ENCODE assay signal across 8 cellular contexts in the genomic region with DNA sequence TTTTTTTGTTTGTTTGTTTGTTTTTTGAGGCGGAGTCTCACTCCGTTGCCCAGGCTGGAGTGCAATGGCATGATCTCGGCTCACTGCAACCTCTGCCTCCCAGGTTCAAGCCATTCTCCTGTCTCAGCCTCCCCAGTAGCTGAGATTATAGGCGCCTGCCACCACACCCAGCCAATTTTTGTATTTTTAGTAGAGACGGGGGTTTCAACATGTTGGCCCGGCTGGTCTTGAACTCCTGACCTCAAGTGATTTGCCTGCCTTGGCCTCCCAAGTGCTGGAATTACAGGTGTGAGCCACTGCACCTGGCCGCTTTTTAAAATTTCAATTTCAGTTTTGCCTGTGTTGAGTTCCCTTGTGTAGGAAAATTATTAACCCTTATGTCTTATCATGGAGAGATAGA. TPM values are rescaled to one million over a fixed set of nuclear protein-coding genes. Genes with fewer than 3 reads are reported as not detected.
DNase-seq lines count a peak whose midpoint lies in the region; TF ChIP-seq lines count a peak whose summit lies in the region.
"Not testable (repeated sequence)": the region's sequence is repeated elsewhere in the genome, so short reads cannot be mapped to it uniquely, and the experiment has no call there.

No MANE protein-coding gene starts in this region.

- H3K14ac ChIP-seq in mesenchymal stem cell (ENCODE audit: low read length in 2 of 2), result not testable (repeated sequence)

- H3K4me2 ChIP-seq in KMS-11, result peak overlapping the region; percentile 64
- not testable (repeated sequence) for H3K4me2 ChIP-seq in MM.1S (ENCODE audit: low read depth, low read length); mesenchymal stem cell (ENCODE audit: low read length, poor library complexity, severe bottlenecking)

- intact Hi-C loops in colonic mucosa (cut with DNase I), result loop anchor here (10.0 kb wide), 1 partner anchor 66 kb away; no protein-coding TSS in a partner anchor
- intact Hi-C loops in transverse colon (cut with DNase I; ENCODE audit: low total_unique reads), result not testable (repeated sequence)

- not testable (repeated sequence) for H3K9me2 ChIP-seq in MM.1S (replicated peaks; ENCODE audit: insufficient read depth, low read length)

- peak overlapping the region; percentile 22 for H3K27ac ChIP-seq in 22Rv1
- peak overlapping the region; percentile 19; the same call in 1 of the 2 replicates for H3K27ac ChIP-seq in KMS-11
- H3K27ac ChIP-seq in MM.1S (ENCODE audit: low read length); mesenchymal stem cell (ENCODE audit: low read length, poor library complexity, severe bottlenecking): not testable (repeated sequence)
- H3K27ac ChIP-seq in RWPE1, result 0 out of 2 replicates have a peak overlapping the region, but pooled peaks have one; percentile 31
- peak overlapping the region; percentile 87 for H3K27ac ChIP-seq in VCaP
- H3K27ac ChIP-seq in colonic mucosa, result peak overlapping the region; percentile 29
- peak overlapping the region; percentile 4 to 43 (median 32) for H3K27ac ChIP-seq in transverse colon

- H2BK5ac ChIP-seq in mesenchymal stem cell (ENCODE audit: low read depth, low read length, poor library complexity, severe bottlenecking), result not testable (repeated sequence)

- H3K23ac ChIP-seq in mesenchymal stem cell (ENCODE audit: low read length in 2 of 2), result not testable (repeated sequence)

- not testable (repeated sequence) for H2AK5ac ChIP-seq in mesenchymal stem cell (ENCODE audit: low read length, severe bottlenecking)

- not testable (repeated sequence) for H3K18ac ChIP-seq in mesenchymal stem cell (ENCODE audit: low read depth in 1 of 2, low read length in 2 of 2)

- WGBS in mesenchymal stem cell, result 94% methylated on average over 7 of the region's 7 CpGs
- WGBS in transverse colon (ENCODE audit: low coverage in 1 of 2), 2 donors, result 63 to 68% methylated on average over 3 to 7 of the region's 7 CpGs

- H3K4me1 ChIP-seq in KMS-11 (ENCODE audit: low read depth, poor library complexity, severe bottlenecking) (peaks cover 100% of the 10 kb centered on the region), MM.1S (ENCODE audit: low read length) (peaks cover 43% of the 10 kb centered on the region), transverse colon (peaks cover 8 to 66% (median 33%) of the 10 kb centered on the region in 4 donors)
- H3K4me1 ChIP-seq in colonic mucosa; mesenchymal stem cell (ENCODE audit: control insufficient read depth, insufficient read depth, low read depth, low read length): not testable (repeated sequence)

- peak; percentile 43 for DNase-seq in MM.1S
- DNase-seq in RWPE1 (ENCODE audit: low spot score); colonic mucosa; mesenchymal stem cell; transverse colon: not testable (repeated sequence)

- POLR2A ChIA-PET in RWPE1 (lab: Yijun Ruan, JAX; ENCODE audit: low non-redundant PET), result not testable (repeated sequence)

- CTCF ChIA-PET in RWPE1 (lab: Yijun Ruan, JAX), result not testable (repeated sequence)

- not testable (repeated sequence) for H4K91ac ChIP-seq in mesenchymal stem cell (ENCODE audit: low read length)

- H2BK12ac ChIP-seq in mesenchymal stem cell (ENCODE audit: low read length in 2 of 2), result not testable (repeated sequence)

- H2BK15ac ChIP-seq in mesenchymal stem cell (ENCODE audit: low read depth, poor library complexity, severe bottlenecking), result not testable (repeated sequence)

- not testable (repeated sequence) for H4K20me1 ChIP-seq in KMS-11 (ENCODE audit: insufficient read depth); MM.1S (ENCODE audit: insufficient read depth, low read length)

- not testable (repeated sequence) for H3K4ac ChIP-seq in mesenchymal stem cell (ENCODE audit: low read depth in 1 of 2, low read length in 2 of 2)

- H4K8ac ChIP-seq in mesenchymal stem cell (ENCODE audit: low read length), result not testable (repeated sequence)

- peaks cover 33% of the 10 kb centered on the region for H3F3A ChIP-seq in MM.1S (ENCODE audit: insufficient read depth, low read length)

- H3K79me2 ChIP-seq in KMS-11 (ENCODE audit: insufficient read depth, low read depth) (peaks cover 93% of the 10 kb centered on the region), MM.1S (ENCODE audit: low read length) (peaks cover 79% of the 10 kb centered on the region)

- H3K79me1 ChIP-seq in mesenchymal stem cell (replicated peaks; ENCODE audit: low read length, poor library complexity, severe bottlenecking), result peaks cover 14% of the 10 kb centered on the region

- H3K9ac ChIP-seq in KMS-11; MM.1S (ENCODE audit: low read length); colonic mucosa (ENCODE audit: low read depth in 2 of 2, low read length in 2 of 2): not testable (repeated sequence)
- peak overlapping the region; percentile 3 for H3K9ac ChIP-seq in mesenchymal stem cell (ENCODE audit: low read length)

- H3K9me3 ChIP-seq in MM.1S (replicated peaks; ENCODE audit: insufficient read depth, low read length); colonic mucosa; mesenchymal stem cell (ENCODE audit: control insufficient read depth, low read length); transverse colon: not testable (repeated sequence)

- H2BK120ac ChIP-seq in mesenchymal stem cell (ENCODE audit: low read depth, low read length), result not testable (repeated sequence)

- peak overlapping the region; percentile 11 for H3K4me3 ChIP-seq in KMS-11 (IDR thresholded peaks at IDR 0.05; ENCODE audit: insufficient read depth, low read depth, low read length)
- not testable (repeated sequence) for H3K4me3 ChIP-seq in MM.1S (ENCODE audit: low read length); colonic mucosa; mesenchymal stem cell (ENCODE audit: insufficient read depth in 1 of 2, low read depth in 1 of 2, low read length in 2 of 2); transverse colon

- H3K36me3 ChIP-seq in KMS-11 (ENCODE audit: insufficient read depth) (peaks cover 41% of the 10 kb centered on the region; the same call in 1 of the 2 replicates), mesenchymal stem cell (ENCODE audit: control insufficient read depth in 1 of 2, insufficient read depth in 2 of 2, low read depth in 1 of 2, low read length in 2 of 2) (peaks cover 3 to 69% of the 10 kb centered on the region in 2 experiments), transverse colon (peaks cover 0 to 13% (median 5%) of the 10 kb centered on the region in 4 donors)
- not testable (repeated sequence) for H3K36me3 ChIP-seq in MM.1S (replicated peaks; ENCODE audit: insufficient read depth, low read length); colonic mucosa

- in situ Hi-C loops in transverse colon (cut with MboI; ENCODE audit: low pct_ligation_motif_present in 1 of 4, low pct_unique_long_range_greater_than_20kb in 1 of 4, low sequenced_read_pairs in 3 of 4), result not testable (repeated sequence)

- TF ChIP-seq EP300 in transverse colon (IDR thresholded peaks at IDR 0.05; ENCODE audit: low read depth), result not testable (repeated sequence)

- not testable (repeated sequence) for H2AFZ ChIP-seq in KMS-11 (ENCODE audit: low read depth); MM.1S (ENCODE audit: low read length); mesenchymal stem cell (ENCODE audit: low read depth, low read length)

- not testable (repeated sequence) for H3K27me3 ChIP-seq in KMS-11 (ENCODE audit: insufficient read depth, low read depth); MM.1S (replicated peaks; ENCODE audit: insufficient read depth, low read length); colonic mucosa; mesenchymal stem cell (ENCODE audit: control insufficient read depth in 1 of 2, insufficient read depth in 1 of 2, low read length in 2 of 2); transverse colon

- TF ChIP-seq CTCF in 22Rv1 (IDR thresholded peaks at IDR 0.05); KMS-11 (conservative IDR thresholded peaks at IDR 0.05; ENCODE audit: low read depth, low read length); MM.1S (IDR thresholded peaks at IDR 0.05; ENCODE audit: low read length); RWPE1 (conservative IDR thresholded peaks at IDR 0.05; ENCODE audit: low read depth); VCaP (conservative IDR thresholded peaks at IDR 0.05); colonic mucosa (IDR thresholded peaks at IDR 0.05); transverse colon (IDR thresholded peaks at IDR 0.05): not testable (repeated sequence)

- not testable (repeated sequence) for TF ChIP-seq POLR2A in transverse colon (IDR thresholded peaks at IDR 0.05)

RNA-seq across cellular contexts. Expression of gene UAP1, which starts 9.6 kb away (rescaled TPM):
- 100 to 1,000 TPM in 1 of 2 donors, 10 to 100 TPM in 1; 79.5 to 144 TPM for total RNA-seq in colonic mucosa
- polyA plus RNA-seq in mesenchymal stem cell (2013, experiment 1 of 2), result 25.5 TPM
- 25.0 TPM for polyA plus RNA-seq in mesenchymal stem cell (2013, experiment 2 of 2)
- total RNA-seq in transverse colon, result 100 to 1,000 TPM in 3 of 4 donors, 10 to 100 TPM in 1; 95.0 to 131 (median 117) TPM
